Comparison of ENCODE assay signal across 8 cellular contexts in genomic region chr20:44572551-44573500, GRCh38. TPM values are rescaled to one million over a fixed set of nuclear protein-coding genes. Genes with fewer than 3 reads are reported as not detected.
DNase-seq lines count a peak whose midpoint lies in the region; ATAC-seq and TF ChIP-seq lines count a peak whose summit lies in the region.

No MANE protein-coding gene starts in this region.

- H3K27ac Mint-ChIP-seq in Caco-2 (ENCODE audit: unreplicated experiment), result peak overlapping the region; percentile 33

- intact Hi-C loops in Caco-2 (cut with micrococcal nuclease; ENCODE audit: unreplicated experiment) (no loop called here), body of pancreas (cut with DNase I) (no loop called here)

- POLR2A ChIA-PET in Caco-2 (lab: Charles Lee), result interaction anchor here (0.9 kb wide), 1 partner anchor 18 kb away, joined by 3 read pairs; no protein-coding TSS in a partner anchor

- no peaks in the 10 kb centered on the region for H3K9me3 Mint-ChIP-seq in Caco-2 (ENCODE audit: unreplicated experiment)

- no peak for ATAC-seq in body of pancreas

- no TSS peak for BruUV-seq in Caco-2 (replicated peaks; lab: Mats Ljungman, UMichigan)

- 68 to 69% methylated on average over 6 of the region's 6 CpGs for WGBS in body of pancreas, 2 donors

- TF ChIP-seq POLR2A in body of pancreas (IDR thresholded peaks at IDR 0.05), result no peak

- CTCF ChIA-PET in Caco-2 (lab: Charles Lee), result no interaction called here

- in situ Hi-C loops in SK-MEL-5 (cut with HindIII; ENCODE audit: low pct_unique_long_range_greater_than_20kb, low sequenced_read_pairs), result no loop called here

- no peak overlapping the region for H3K4me3 Mint-ChIP-seq in Caco-2 (ENCODE audit: unreplicated experiment)

- H3K4me1 ChIP-seq in Caco-2, result 0 out of 2 replicates have a peak, but pooled peaks cover 9% of the 10 kb centered on the region
- H3K4me1 ChIP-seq in body of pancreas, result no peaks in the 10 kb centered on the region

- H3K27me3 ChIP-seq in Caco-2 (replicated peaks; ENCODE audit: control insufficient read depth, insufficient read depth, low read length), result no peaks in the 10 kb centered on the region
- no peaks in the 10 kb centered on the region for H3K27me3 ChIP-seq in body of pancreas

- DNase-seq in Caco-2 (no peak), SK-MEL-5 (ENCODE audit: low read depth, low spot score) (peak; percentile 69), foreskin melanocyte (peak; percentile 94), pons (ENCODE audit: low spot score) (peak; percentile 93), body of pancreas (no peak), NCI-H748 (lab: John Stamatoyannopoulos, UW; ENCODE audit: unreplicated experiment) (no peak), NCI-H2081 treated with DMSO at 0.1 percent for 48 hours (lab: John Stamatoyannopoulos, UW) (no peak), DMS153 treated with DMSO at 0.1 percent for 48 hours (lab: John Stamatoyannopoulos, UW; ENCODE audit: unreplicated experiment) (no peak)

- H3K4me3 ChIP-seq in Caco-2 (ENCODE audit: low read depth, low read length), result no peak overlapping the region
- H3K4me3 ChIP-seq in body of pancreas, result no peak overlapping the region

- no peaks in the 10 kb centered on the region for H3K9me3 ChIP-seq in Caco-2
- no peaks in the 10 kb centered on the region for H3K9me3 ChIP-seq in body of pancreas

- H3K36me3 ChIP-seq in Caco-2 (ENCODE audit: control insufficient read depth, insufficient read depth, low read length) (no peaks in the 10 kb centered on the region), body of pancreas (replicated peaks in 1 of 2; ENCODE audit: insufficient read depth in 1 of 2, low read depth in 2 of 2) (no peaks in the 10 kb centered on the region)

- H3K4me1 Mint-ChIP-seq in Caco-2 (ENCODE audit: low read depth, unreplicated experiment), result peaks cover 21% of the 10 kb centered on the region

- H3K36me3 Mint-ChIP-seq in Caco-2 (ENCODE audit: insufficient read depth, unreplicated experiment), result no peaks in the 10 kb centered on the region

- no peak for TF ChIP-seq CTCF in Caco-2 (IDR thresholded peaks at IDR 0.05; ENCODE audit: insufficient read depth in 1 of 2, low read depth in 1 of 2, low read length in 1 of 2, severe bottlenecking in 1 of 2, unreplicated experiment in 1 of 2)
- no peak for TF ChIP-seq CTCF in body of pancreas (IDR thresholded peaks at IDR 0.05)

- H3K27me3 Mint-ChIP-seq in Caco-2 (ENCODE audit: insufficient read depth, unreplicated experiment), result no peaks in the 10 kb centered on the region

- H3K27ac ChIP-seq in body of pancreas, result peak overlapping the region in 2 of 4 donors; percentile 16 to 34

RNA-seq across cellular contexts. Expression of gene PKIG, which starts 9.6 kb away (rescaled TPM):
- 25.9 and 29.5 TPM in 2 replicates for total RNA-seq in Caco-2 (2022)
- total RNA-seq in SK-MEL-5 (2014; rRNA removed; shearing (Covaris generic)), result 30.6 and 32.7 TPM in 2 replicates
- polyA plus RNA-seq in SK-MEL-5 (2015; cell fraction: cytosol; rRNA removed), result 37.8 and 52.4 TPM in 2 replicates
- polyA plus RNA-seq in SK-MEL-5 (2015; cell fraction: nucleus; rRNA removed), result 7.8 and 10.8 TPM in 2 replicates
- total RNA-seq in body of pancreas, result 10 to 100 TPM; 43.6 to 64.9 TPM

RNA-seq across cellular contexts. Expression of gene SERINC3, which starts 51.0 kb away (rescaled TPM):
- 179 and 185 TPM in 2 replicates for total RNA-seq in Caco-2 (2022)
- total RNA-seq in SK-MEL-5 (2014; rRNA removed; shearing (Covaris generic)), result 97.1 and 110 TPM in 2 replicates
- polyA plus RNA-seq in SK-MEL-5 (2015; cell fraction: cytosol; rRNA removed), result 133 and 160 TPM in 2 replicates
- polyA plus RNA-seq in SK-MEL-5 (2015; cell fraction: nucleus; rRNA removed), result 103 and 104 TPM in 2 replicates
- 10 to 100 TPM; 28.3 to 36.3 TPM for total RNA-seq in body of pancreas

Comparison
In these comparisons a context has a peak if more than half of its experiments do, and no peak if none do; other contexts are left out.
1. DNase-seq: peak in SK-MEL-5 (single experiment), foreskin melanocyte (single experiment) and pons (single experiment); none in Caco-2 (0 of 2), body of pancreas (0 of 4), NCI-H748 (single experiment), NCI-H2081 treated with DMSO at 0.1 percent for 48 hours (single experiment) and DMS153 treated with DMSO at 0.1 percent for 48 hours (single experiment).